Comparison of ENCODE assay signal across 11 cellular contexts in the genomic region with DNA sequence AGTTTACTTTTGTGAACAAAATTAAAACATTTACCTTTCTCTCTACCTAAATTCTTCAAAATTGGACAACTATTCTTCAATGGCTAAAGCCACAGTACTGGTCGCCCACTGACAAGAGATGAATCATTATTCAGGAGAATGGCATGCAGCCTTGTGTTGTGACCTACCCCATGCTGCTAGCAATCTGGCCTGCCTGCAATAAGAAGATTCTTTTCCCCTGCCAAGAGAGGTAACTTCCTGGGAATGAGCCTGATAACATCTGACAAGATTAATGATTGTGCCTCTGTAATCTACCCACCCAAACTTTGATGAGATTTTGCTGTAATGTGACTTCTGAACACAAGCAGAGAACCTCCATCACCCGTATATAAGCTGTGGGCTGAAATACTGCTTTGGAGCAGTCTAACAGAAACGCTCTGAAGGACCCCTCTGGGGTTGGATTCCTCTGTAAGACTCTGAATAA. TPM values are rescaled to one million over a fixed set of nuclear protein-coding genes. Genes with fewer than 3 reads are reported as not detected.
DNase-seq lines count a peak whose midpoint lies in the region; TF ChIP-seq lines count a peak whose summit lies in the region.
"Had no signal": no experiment of that assay in that cellular context is flagged by ENCODE, and none has a peak within 500 bp of the region (broad histone marks: within the 10 kb centered on the region; RNA-seq: fewer than 3 reads in every experiment).

No MANE protein-coding gene starts in this region.

- peaks cover 39% of the 10 kb centered on the region for H3K4me1 ChIP-seq in SJSA1 (replicated peaks)

- no peak for TF ChIP-seq CTCF in fibroblast of the aortic adventitia (IDR thresholded peaks at IDR 0.05; ENCODE audit: insufficient read depth, low read length)

- no peaks in the 10 kb centered on the region for H3K36me3 ChIP-seq in H7 (replicated peaks; ENCODE audit: control insufficient read depth, insufficient read depth, low read length)
- no peaks in the 10 kb centered on the region for H3K36me3 ChIP-seq in SJSA1

- H3K9me3 ChIP-seq in SJSA1 (replicated peaks), result no peaks in the 10 kb centered on the region

- H3K27ac ChIP-seq in SJSA1, result peak overlapping the region; percentile 95

- H3K4me3 ChIP-seq in H7 (ENCODE audit: insufficient read depth, low read depth, low read length) (no peak overlapping the region), SJSA1 (no peak overlapping the region), fibroblast of the aortic adventitia (ENCODE audit: low read depth, low read length) (no peak overlapping the region)

- DNase-seq in H7 (peak; percentile 76), SJSA1 (ENCODE audit: low read depth in 1 of 2, low spot score in 2 of 2) (peak; percentile 81 to 87), fibroblast of the aortic adventitia (ENCODE audit: low read depth) (peak; percentile 89), retina (peak; percentile 53), globus pallidus (ENCODE audit: low spot score) (no peak), amygdala (lab: John Stamatoyannopoulos, UW) (no peak)
- no peak for DNase-seq in activated CD8-positive, alpha-beta memory T cell treated with anti-CD3 and anti-CD28 coated beads, Interleukin-2, amount 50 U/mL, for 4 hours
- no peak for DNase-seq in stimulated activated CD4-positive, alpha-beta T cell treated with anti-CD3 and anti-CD28 coated beads, Interleukin-1b, Interleukin-23, amount 100 ng/mL, for 48 hours
- DNase-seq: activated T-cell treated with anti-CD3 and anti-CD28 coated beads, Interleukin-2, amount 50 U/mL, for 24 hours; KBM-7; stimulated activated naive CD8-positive, alpha-beta T cell treated with anti-CD3 and anti-CD28 coated beads, Interleukin-15, amount 100 ng/mL, for 72 hours had no signal

- no peaks in the 10 kb centered on the region for H3K27me3 ChIP-seq in H7 (ENCODE audit: control insufficient read depth, insufficient read depth, low read length)
- no peaks in the 10 kb centered on the region for H3K27me3 ChIP-seq in SJSA1 (replicated peaks)

RNA-seq across cellular contexts. Expression of a gene that starts 47.0 kb away (rescaled TPM):
- 2.1 and 3.4 TPM in 2 replicates for total RNA-seq in H7 (2014; rRNA removed; shearing (Covaris generic))
- total RNA-seq in SJSA1 (2014; rRNA removed; shearing (Covaris generic)), result 84.5 and 89.7 TPM in 2 replicates
- total RNA-seq in fibroblast of the aortic adventitia (ENCODE audit: low replicate concordance), result 19.4 and 87.6 TPM in 2 replicates

Comparison
In these comparisons a context has a peak if more than half of its experiments do, and no peak if none do; other contexts are left out.
1. DNase-seq: peak in H7 (single experiment), SJSA1 (2 of 2), fibroblast of the aortic adventitia (single experiment) and retina (single experiment); none in activated CD8-positive, alpha-beta memory T cell treated with anti-CD3 and anti-CD28 coated beads, Interleukin-2, amount 50 U/mL, for 4 hours (single experiment), stimulated activated CD4-positive, alpha-beta T cell treated with anti-CD3 and anti-CD28 coated beads, Interleukin-1b, Interleukin-23, amount 100 ng/mL, for 48 hours (single experiment), globus pallidus (single experiment) and amygdala (0 of 56).